Comparison of ENCODE assay signal across 17 cellular contexts in the genomic region with DNA sequence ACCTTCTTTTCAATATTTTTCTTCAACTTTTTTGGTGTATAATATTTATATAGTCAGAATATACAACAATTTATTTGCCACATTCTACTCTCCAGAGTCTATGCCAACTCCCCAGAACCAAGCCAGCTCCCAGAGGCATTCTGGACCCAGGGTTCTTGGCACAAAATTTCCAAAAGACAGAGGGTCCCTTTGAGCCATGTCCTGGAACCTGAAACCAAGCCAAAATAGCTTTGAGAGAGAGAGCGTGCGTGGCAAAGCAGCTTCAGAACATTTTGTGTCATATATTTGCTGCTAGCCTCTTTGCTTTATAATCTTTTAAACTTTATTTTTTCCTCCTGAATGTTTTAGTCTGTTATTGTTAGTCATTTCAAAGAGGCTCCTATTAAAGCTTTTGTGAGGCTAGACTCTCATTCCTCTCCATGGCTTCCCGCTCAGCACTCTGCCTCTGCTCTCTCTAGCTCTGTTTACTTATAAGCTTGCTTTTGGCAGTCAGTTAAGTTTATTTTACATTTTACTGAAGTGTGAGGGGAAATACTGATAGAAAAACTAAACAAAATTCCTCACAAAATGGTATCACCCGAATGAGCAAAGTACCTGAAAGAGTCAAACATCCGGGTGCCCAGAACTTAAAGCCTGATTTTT.
DNase-seq lines count a peak whose midpoint lies in the region; ATAC-seq and TF ChIP-seq lines count a peak whose summit lies in the region.
"Had no signal": no experiment of that assay in that cellular context is flagged by ENCODE, and none has a peak within 500 bp of the region (broad histone marks: within the 10 kb centered on the region; RNA-seq: fewer than 3 reads in every experiment).

No MANE protein-coding gene starts in this region.

- intact Hi-C loops in left lung (cut with DNase I) (no loop called here), sciatic nerve (cut with DNase I) (no loop called here), PC-9 (cut with micrococcal nuclease; ENCODE audit: unreplicated experiment) (no loop called here)

- H3K4me1 ChIP-seq in left lung (no peaks in the 10 kb centered on the region), PC-9 (replicated peaks; ENCODE audit: insufficient read depth) (no peaks in the 10 kb centered on the region)
- H3K4me1 ChIP-seq: Caco-2 had no signal

- H3K4me2 ChIP-seq in PC-9, result no peak overlapping the region

- CTCF ChIA-PET in PC-9 (lab: Charles Lee), result no interaction called here

- H3K36me3 ChIP-seq in left lung, result no peaks in the 10 kb centered on the region
- H3K36me3 ChIP-seq in PC-9 (ENCODE audit: low read depth), result no peaks in the 10 kb centered on the region
- H3K36me3 ChIP-seq: brain microvascular endothelial cell, neutrophil had no signal

- no peaks in the 10 kb centered on the region for H3F3A ChIP-seq in PC-9 (ENCODE audit: insufficient read depth, low read depth)

- no peaks in the 10 kb centered on the region for H4K20me1 ChIP-seq in PC-9 (ENCODE audit: insufficient read depth)

- H3K4me3 ChIP-seq in left lung (no peak overlapping the region), PC-9 (no peak overlapping the region)

- POLR2A ChIA-PET in PC-9 (lab: Charles Lee; ENCODE audit: unreplicated experiment), result no interaction called here

- 0 out of 2 replicates have a peak, but pooled peaks cover 4% of the 10 kb centered on the region for H3K9me2 ChIP-seq in PC-9 (ENCODE audit: insufficient read depth)

- H3K27ac ChIP-seq in left lung (peak overlapping the region; percentile 21 to 45), PC-9 (no peak overlapping the region)
- H3K27ac ChIP-seq: brain microvascular endothelial cell, neutrophil had no signal

- no peak overlapping the region for H2AFZ ChIP-seq in PC-9

- H3K79me2 ChIP-seq in PC-9 (ENCODE audit: low read depth), result no peaks in the 10 kb centered on the region

- ATAC-seq in left lung, result peak; percentile 92
- ATAC-seq in sciatic nerve, result peak; percentile 46
- no peak for ATAC-seq in GM18511 (IDR thresholded peaks at IDR 0.05; ENCODE audit: unreplicated experiment)
- ATAC-seq in HG03139 (IDR thresholded peaks at IDR 0.05; ENCODE audit: unreplicated experiment), result no peak
- ATAC-seq: effector memory CD8-positive, alpha-beta T cell had no signal

- no TSS peak for BruUV-seq in PC-9 (replicated peaks; lab: Mats Ljungman, UMichigan)

- H3K9me3 ChIP-seq in left lung (peaks cover 0 to 2% of the 10 kb centered on the region in 2 donors), PC-9 (ENCODE audit: insufficient read depth, low read depth) (no peaks in the 10 kb centered on the region; the same call in 1 of the 2 replicates)
- H3K9me3 ChIP-seq: Caco-2, neutrophil had no signal

- DNase-seq in NCI-H1092 (lab: John Stamatoyannopoulos, UW) (peak; percentile 64), anterior cingulate cortex (lab: John Stamatoyannopoulos, UW) (peak in 44 of 58 donors; percentile 4 to 86 (median 42)), left lung (peak in 1 of 2 donors; percentile 32), sciatic nerve (ENCODE audit: low spot score) (no peak), PC-9 (no peak)
- no peak for DNase-seq in stimulated activated CD4-positive, alpha-beta T cell treated with anti-CD3 and anti-CD28 coated beads, Interleukin-15, amount 100 ng/mL, for 24 hours
- DNase-seq: activated CD4-positive, CD25-positive, alpha-beta regulatory T cell treated with anti-CD3 and anti-CD28 coated beads, Interleukin-2, amount 50 U/mL, for 72 hours; activated naive CD4-positive, alpha-beta T cell treated with Interleukin-2 at 50 U/mL for 16 hours; brain microvascular endothelial cell; Caco-2; effector memory CD8-positive, alpha-beta T cell; GDM1; NCI-H2081 treated with DMSO at 0.1 percent for 48 hours; T-helper 2 cell had no signal

- H3K27me3 ChIP-seq in left lung, result no peaks in the 10 kb centered on the region
- H3K27me3 ChIP-seq in PC-9 (ENCODE audit: insufficient read depth, low read depth), result no peaks in the 10 kb centered on the region
- H3K27me3 ChIP-seq: brain microvascular endothelial cell, neutrophil had no signal

- TF ChIP-seq CTCF in left lung (IDR thresholded peaks at IDR 0.05), result no peak
- TF ChIP-seq CTCF in PC-9 (conservative IDR thresholded peaks at IDR 0.05), result no peak

Comparison
In these comparisons a context has a peak if more than half of its experiments do, and no peak if none do; other contexts are left out.
1. DNase-seq: peak in NCI-H1092 (single experiment) and anterior cingulate cortex (44 of 58); none in sciatic nerve (single experiment), PC-9 (0 of 2) and stimulated activated CD4-positive, alpha-beta T cell treated with anti-CD3 and anti-CD28 coated beads, Interleukin-15, amount 100 ng/mL, for 24 hours (single experiment).
2. ATAC-seq: peak in left lung (single experiment) and sciatic nerve (single experiment); none in GM18511 (single experiment) and HG03139 (single experiment).